In genomic region chr4:49002931-49003330, GRCh38 we compare ENCODE assay signal across 39 cellular contexts. TPM values are rescaled to one million over a fixed set of nuclear protein-coding genes. Genes with fewer than 3 reads are reported as not detected.
"Had no signal": no experiment of that assay in that cellular context is flagged by ENCODE, and none has a peak within 500 bp of the region (broad histone marks: within the 10 kb centered on the region; RNA-seq: fewer than 3 reads in every experiment).

No MANE protein-coding gene starts in this region.

- H3K27ac ChIP-seq: adrenal gland, ascending aorta, body of pancreas, brain microvascular endothelial cell, breast epithelium, cardiac muscle cell had no signal

- H3K9me3 ChIP-seq: adrenal gland, ascending aorta, body of pancreas, breast epithelium had no signal

- FAIRE-seq: astrocyte, bronchial epithelial cell had no signal

- H3K4me1 ChIP-seq: adrenal gland, ascending aorta, body of pancreas, breast epithelium had no signal

- H3K4me3 ChIP-seq: adrenal gland, ascending aorta, body of pancreas, breast epithelium, cardiac muscle cell had no signal

- DNase-seq: activated effector memory CD4-positive, alpha-beta T cell treated with anti-CD3 and anti-CD28 coated beads, Interleukin-2, amount 50 U/mL, for 16 hours; activated effector memory CD4-positive, alpha-beta T cell treated with Interleukin-2 at 50 U/mL for 16 hours; activated gamma-delta T cell; activated gamma-delta T cell treated with Interleukin-2 at 50 U/mL for 16 hours; activated naive CD4-positive, alpha-beta T cell; activated naive CD4-positive, alpha-beta T cell treated with anti-CD3 and anti-CD28 coated beads for 36 hours; activated naive CD4-positive, alpha-beta T cell treated with anti-CD3 and anti-CD28 coated beads, Interleukin-2, amount 10 ng/mL, durations not matched to agents 7 days and 5 days; activated naive CD4-positive, alpha-beta T cell treated with anti-CD3 and anti-CD28 coated beads, Interleukin-2, amount 50 U/mL, for 16 hours; activated naive CD4-positive, alpha-beta T cell treated with Interleukin-2 at 50 U/mL for 16 hours; activated naive CD8-positive, alpha-beta T cell treated with anti-CD3 and anti-CD28 coated beads for 36 hours; activated naive CD8-positive, alpha-beta T cell treated with anti-CD3 and anti-CD28 coated beads, Interleukin-2, amount 10 ng/mL, durations not matched to agents 7 days and 5 days; activated naive CD8-positive, alpha-beta T cell treated with anti-CD3 and anti-CD28 coated beads, Interleukin-2, amount 50 U/mL, for 24 hours; activated T-cell treated with anti-CD3 and anti-CD28 coated beads, Interleukin-2, amount 50 U/mL, for 1 hour; activated T-cell treated with anti-CD3 and anti-CD28 coated beads, Interleukin-2, amount 50 U/mL, for 24 hours; activated T-cell treated with anti-CD3 and anti-CD28 coated beads, Interleukin-2, amount 50 U/mL, for 4 hours; activated T-cell treated with anti-CD3 and anti-CD28 coated beads, Interleukin-2, amount 50 U/mL, for 48 hours; activated T-cell treated with anti-CD3 and anti-CD28 coated beads, Interleukin-2, amount 50 U/mL, for 72 hours; adrenal gland; amniotic stem cell; amygdala; anterior cingulate cortex; aorta; body of pancreas; brain microvascular endothelial cell; caudate nucleus; central memory CD4-positive, alpha-beta T cell; cerebellar nuclear complex had no signal

- H3K27me3 ChIP-seq: adrenal gland, ascending aorta, brain microvascular endothelial cell, breast epithelium, cardiac muscle cell had no signal

- H3K36me3 ChIP-seq: adrenal gland, ascending aorta, brain microvascular endothelial cell, breast epithelium, cardiac muscle cell had no signal

- ATAC-seq: activated naive CD4-positive, alpha-beta T cell treated with anti-CD3 and anti-CD28 coated beads, Interleukin-2, amount 50 U/mL, for 72 hours; activated naive CD8-positive, alpha-beta T cell treated with anti-CD3 and anti-CD28 coated beads, Interleukin-2, amount 50 U/mL, for 24 hours; activated T-cell treated with anti-CD3 and anti-CD28 coated beads, Interleukin-2, amount 50 U/mL, for 4 hours; activated T-cell treated with anti-CD3 and anti-CD28 coated beads, Interleukin-2, amount 50 U/mL, for 72 hours; activated T-helper 17 cell treated with anti-CD3 and anti-CD28 coated beads, Interleukin-2, amount 50 U/mL, for 72 hours; body of pancreas had no signal

RNA-seq across cellular contexts. Expression of gene CWH43, which starts 16.9 kb away (rescaled TPM):
- total RNA-seq: activated naive CD4-positive, alpha-beta T cell treated with anti-CD3 and anti-CD28 coated beads for 36 hours; activated naive CD4-positive, alpha-beta T cell treated with anti-CD3 and anti-CD28 coated beads, Interleukin-2, amount 50 U/mL, for 72 hours; activated naive CD8-positive, alpha-beta T cell treated with anti-CD3 and anti-CD28 coated beads for 36 hours; activated naive CD8-positive, alpha-beta T cell treated with anti-CD3 and anti-CD28 coated beads, Interleukin-2, amount 10 ng/mL, durations not matched to agents 7 days and 5 days; activated T-cell treated with anti-CD3 and anti-CD28 coated beads, Interleukin-2, amount 50 U/mL, for 4 hours; activated T-cell treated with anti-CD3 and anti-CD28 coated beads, Interleukin-2, amount 50 U/mL, for 72 hours; activated T-helper 1 cell treated with anti-CD3 and anti-CD28 coated beads, Interleukin-12 subunit alpha, Interleukin-12 subunit beta, Interleukin-2, Interleukin-4 antibody, amounts not matched to agents 30 ng/mL and 10 ng/mL and 1 ng/mL, durations not matched to agents 14 hours and 24 hours and 36 hours; activated T-helper 17 cell treated with anti-CD3 and anti-CD28 coated beads, Interleukin-2, amount 50 U/mL, for 72 hours; activated T-helper 2 cell treated with anti-CD3 and anti-CD28 coated beads, Interferon-gamma antibody, Interleukin-2, Interleukin-4, amounts not matched to agents 10 μg/mL and 5 μg/mL and 100 μg/mL, durations not matched to agents 14 hours and 24 hours and 36 hours; adrenal gland; aorta; ascending aorta; astrocyte; body of pancreas; cardiac muscle cell; cardiac septum; cerebellum; chondrocyte had no signal
- polyA plus RNA-seq: adrenal gland, aorta, cardiac muscle cell had no signal
